In genomic region chr16:66605177-66605999, GRCh38 we compare ENCODE assay signal across 9 cellular contexts. TPM values are rescaled to one million over a fixed set of nuclear protein-coding genes. Genes with fewer than 3 reads are reported as not detected.
DNase-seq lines count a peak whose midpoint lies in the region; ATAC-seq and TF ChIP-seq lines count a peak whose summit lies in the region.
"Had no signal": no experiment of that assay in that cellular context is flagged by ENCODE, and none has a peak within 500 bp of the region (broad histone marks: within the 10 kb centered on the region; RNA-seq: fewer than 3 reads in every experiment).

No MANE protein-coding gene starts in this region.

- peaks cover 17% of the 10 kb centered on the region for H3K27me3 ChIP-seq in transverse colon

- peak; percentile 7 for ATAC-seq in HG03439 (IDR thresholded peaks at IDR 0.05; ENCODE audit: unreplicated experiment)
- ATAC-seq in GM19035 (IDR thresholded peaks at IDR 0.05; ENCODE audit: unreplicated experiment) = no peak

- peaks cover 34% of the 10 kb centered on the region for H3K36me3 Mint-ChIP-seq in activated CD4-positive, alpha-beta T cell treated with anti-CD3 and anti-CD28 coated beads, Interleukin-2, amount 10 ng/mL, durations not matched to agents 7 days and 5 days (ENCODE audit: low read depth)

- no peaks in the 10 kb centered on the region for H3K36me3 ChIP-seq in transverse colon

- H3K9me3 Mint-ChIP-seq in activated CD4-positive, alpha-beta T cell treated with anti-CD3 and anti-CD28 coated beads, Interleukin-2, amount 10 ng/mL, durations not matched to agents 7 days and 5 days = peaks cover 7% of the 10 kb centered on the region

- peaks cover 48% of the 10 kb centered on the region for H3K4me1 Mint-ChIP-seq in activated CD4-positive, alpha-beta T cell treated with anti-CD3 and anti-CD28 coated beads, Interleukin-2, amount 10 ng/mL, durations not matched to agents 7 days and 5 days

- TF ChIP-seq POLR2A in transverse colon (IDR thresholded peaks at IDR 0.05) = no peak

- no peaks in the 10 kb centered on the region for H3K27me3 Mint-ChIP-seq in activated CD4-positive, alpha-beta T cell treated with anti-CD3 and anti-CD28 coated beads, Interleukin-2, amount 10 ng/mL, durations not matched to agents 7 days and 5 days

- TF ChIP-seq EP300 in transverse colon (IDR thresholded peaks at IDR 0.05; ENCODE audit: low read depth) = no peak

- intact Hi-C loops in transverse colon (cut with DNase I; ENCODE audit: low total_unique reads) = loop anchor here (5.0 to 10.0 kb wide), 2 partner anchors 201 to 262 kb away; no protein-coding TSS in a partner anchor

- H3K4me3 ChIP-seq in epithelial cell of proximal tubule (ENCODE audit: low read depth, low read length) (peak overlapping the region; percentile 75), transverse colon (peak overlapping the region; percentile 54 to 84 (median 71))

- POLR2A ChIA-PET in activated CD4-positive, alpha-beta T cell treated with anti-CD3 and anti-CD28 coated beads, Interleukin-2, amount 10 ng/mL, durations not matched to agents 7 days and 5 days (lab: Charles Lee) = interaction anchor here (1.2 kb wide), 1 partner anchor 53 kb away, joined by 7 read pairs; the partner anchor contains the start of gene CKLF

- H3K4me1 ChIP-seq in transverse colon = peaks cover 0 to 41% (median 22%) of the 10 kb centered on the region in 4 donors

- in situ Hi-C loops in transverse colon (cut with MboI; ENCODE audit: low pct_ligation_motif_present in 1 of 4, low pct_unique_long_range_greater_than_20kb in 1 of 4, low sequenced_read_pairs in 3 of 4) = loop anchor here in 2 of 4 donors (10.0 to 25.0 kb wide), 2 partner anchors 193 to 201 kb away; no protein-coding TSS in a partner anchor

- no peaks in the 10 kb centered on the region for H3K9me3 ChIP-seq in transverse colon

- H3K27ac ChIP-seq in transverse colon = peak overlapping the region; percentile 81 to 88 (median 84)
- H3K27ac ChIP-seq: 22Rv1 had no signal

- H3K27ac Mint-ChIP-seq in activated CD4-positive, alpha-beta T cell treated with anti-CD3 and anti-CD28 coated beads, Interleukin-2, amount 10 ng/mL, durations not matched to agents 7 days and 5 days = peak overlapping the region; percentile 90

- CTCF ChIA-PET in activated CD4-positive, alpha-beta T cell treated with anti-CD3 and anti-CD28 coated beads, Interleukin-2, amount 10 ng/mL, durations not matched to agents 7 days and 5 days (lab: Charles Lee) = no interaction called here

- H3K4me3 Mint-ChIP-seq in activated CD4-positive, alpha-beta T cell treated with anti-CD3 and anti-CD28 coated beads, Interleukin-2, amount 10 ng/mL, durations not matched to agents 7 days and 5 days = peak overlapping the region; percentile 79

- TF ChIP-seq CTCF in epithelial cell of proximal tubule (conservative IDR thresholded peaks at IDR 0.05; ENCODE audit: low read depth, low read length) (no peak), transverse colon (IDR thresholded peaks at IDR 0.05) (no peak)

- DNase-seq in DMS 273 (lab: John Stamatoyannopoulos, UW; ENCODE audit: unreplicated experiment) (peak; percentile 56), DMS 273 treated with DMSO at 0.1 percent for 48 hours (lab: John Stamatoyannopoulos, UW) (no peak), epithelial cell of proximal tubule (ENCODE audit: low read depth) (no peak), myocyte (ENCODE audit: low read depth) (peak; percentile 64), transverse colon (peak; percentile 40)
- DNase-seq in activated CD4-positive, alpha-beta T cell treated with anti-CD3 and anti-CD28 coated beads, Interleukin-2, amount 10 ng/mL, durations not matched to agents 7 days and 5 days = peak; percentile 36

- 17% methylated on average over 27 of the region's 62 CpGs; no CpG with 5 or more reads in 1 of the 2 donors for WGBS in transverse colon (ENCODE audit: low coverage in 1 of 2), 2 donors

RNA-seq across cellular contexts. Expression of gene CMTM3, which starts 0.9 kb away (rescaled TPM):
- total RNA-seq in activated CD4-positive, alpha-beta T cell treated with anti-CD3 and anti-CD28 coated beads, Interleukin-2, amount 10 ng/mL, durations not matched to agents 7 days and 5 days = 100 to 1,000 TPM; 100 to 107 TPM
- total RNA-seq in epithelial cell of proximal tubule (122 and 141 TPM in 2 replicates), myocyte (19.0 and 21.2 TPM in 2 replicates), transverse colon (10 to 100 TPM in 1 of 4 donors, 1 to 10 TPM in 2, not detected in 1; 2.4 to 11.6 (median 6.1) TPM)
- polyA plus RNA-seq in myocyte (2012) = 70.5 TPM

RNA-seq across cellular contexts. Expression of gene CMTM2, which starts 26.1 kb away (rescaled TPM):
- under 1 TPM; 0.73 to 0.97 TPM for total RNA-seq in activated CD4-positive, alpha-beta T cell treated with anti-CD3 and anti-CD28 coated beads, Interleukin-2, amount 10 ng/mL, durations not matched to agents 7 days and 5 days
- 0.29 and 1.8 TPM in 2 replicates for total RNA-seq in epithelial cell of proximal tubule
- not detected in 2 replicates for total RNA-seq in myocyte
- 0.34 TPM for polyA plus RNA-seq in myocyte (2012)
- total RNA-seq in transverse colon = under 1 TPM in 1 of 4 donors, not detected in 3; 0.48 TPM

RNA-seq across cellular contexts. Expression of gene CMTM1, which starts 39.1 kb away (rescaled TPM):
- 10 to 100 TPM; 12.3 to 15.3 TPM for total RNA-seq in activated CD4-positive, alpha-beta T cell treated with anti-CD3 and anti-CD28 coated beads, Interleukin-2, amount 10 ng/mL, durations not matched to agents 7 days and 5 days
- total RNA-seq in epithelial cell of proximal tubule = 4.3 and 5.0 TPM in 2 replicates
- total RNA-seq in myocyte = 0.52 and 1.4 TPM in 2 replicates
- 3.2 TPM for polyA plus RNA-seq in myocyte (2012)
- total RNA-seq in transverse colon = 10 to 100 TPM in 1 of 4 donors, 1 to 10 TPM in 2, not detected in 1; 2.0 to 34.2 (median 4.0) TPM

RNA-seq across cellular contexts. Expression of gene CKLF, which starts 53.0 kb away (rescaled TPM):
- total RNA-seq in activated CD4-positive, alpha-beta T cell treated with anti-CD3 and anti-CD28 coated beads, Interleukin-2, amount 10 ng/mL, durations not matched to agents 7 days and 5 days = 100 to 1,000 TPM; 124 to 132 TPM
- total RNA-seq in epithelial cell of proximal tubule (136 and 159 TPM in 2 replicates), myocyte (25.4 and 29.8 TPM in 2 replicates), transverse colon (100 to 1,000 TPM in 1 of 4 donors, 10 to 100 TPM in 3; 25.3 to 108 (median 39.1) TPM)
- 81.7 TPM for polyA plus RNA-seq in myocyte (2012)

RNA-seq across cellular contexts. Expression of gene TK2, which starts 55.5 kb away (rescaled TPM):
- total RNA-seq in activated CD4-positive, alpha-beta T cell treated with anti-CD3 and anti-CD28 coated beads, Interleukin-2, amount 10 ng/mL, durations not matched to agents 7 days and 5 days = 1 to 10 TPM; 7.4 to 9.3 TPM
- total RNA-seq in epithelial cell of proximal tubule (13.7 and 20.1 TPM in 2 replicates), myocyte (18.9 and 21.2 TPM in 2 replicates), transverse colon (10 to 100 TPM; 15.7 to 20.6 (median 16.6) TPM)
- 35.8 TPM for polyA plus RNA-seq in myocyte (2012)

Comparison
In these comparisons a context has a peak if more than half of its experiments do, and no peak if none do; other contexts are left out.
1. DNase-seq: peak in DMS 273 (single experiment), activated CD4-positive, alpha-beta T cell treated with anti-CD3 and anti-CD28 coated beads, Interleukin-2, amount 10 ng/mL, durations not matched to agents 7 days and 5 days (single experiment), myocyte (single experiment) and transverse colon (single experiment); none in DMS 273 treated with DMSO at 0.1 percent for 48 hours (single experiment) and epithelial cell of proximal tubule (single experiment).